23 cellular contexts compared by ENCODE assay signal in genomic region chr12:63849641-63850040, GRCh38. TPM values are rescaled to one million over a fixed set of nuclear protein-coding genes. Genes with fewer than 3 reads are reported as not detected.
"Had no signal": no experiment of that assay in that cellular context is flagged by ENCODE, and none has a peak within 500 bp of the region (broad histone marks: within the 10 kb centered on the region; RNA-seq: fewer than 3 reads in every experiment).

No MANE protein-coding gene starts in this region.

- H3K9me3 ChIP-seq: left lung, ovary, psoas muscle, upper lobe of right lung had no signal

- H3K4me1 ChIP-seq: psoas muscle, upper lobe of right lung had no signal

- H3K9me3 Mint-ChIP-seq: activated naive CD4-positive, alpha-beta T cell treated with anti-CD3 and anti-CD28 coated beads, Interleukin-2, amount 10 ng/mL, durations not matched to agents 7 days and 5 days; activated naive CD8-positive, alpha-beta T cell treated with anti-CD3 and anti-CD28 coated beads, Interleukin-2, amount 50 U/mL, for 24 hours; mesothelial cell of epicardium; naive thymus-derived CD8-positive, alpha-beta T cell had no signal

- H3K27ac ChIP-seq: left lung, ovary, psoas muscle, upper lobe of right lung had no signal

- H3K27me3 ChIP-seq: ovary, upper lobe of right lung had no signal

- H3K27ac Mint-ChIP-seq: activated naive CD4-positive, alpha-beta T cell treated with anti-CD3 and anti-CD28 coated beads, Interleukin-2, amount 10 ng/mL, durations not matched to agents 7 days and 5 days; activated naive CD8-positive, alpha-beta T cell treated with anti-CD3 and anti-CD28 coated beads, Interleukin-2, amount 50 U/mL, for 24 hours; mesothelial cell of epicardium; naive thymus-derived CD8-positive, alpha-beta T cell had no signal

- H3K36me3 Mint-ChIP-seq: activated naive CD4-positive, alpha-beta T cell treated with anti-CD3 and anti-CD28 coated beads, Interleukin-2, amount 10 ng/mL, durations not matched to agents 7 days and 5 days; mesothelial cell of epicardium; naive thymus-derived CD8-positive, alpha-beta T cell had no signal

- H3K4me3 Mint-ChIP-seq: activated naive CD4-positive, alpha-beta T cell treated with anti-CD3 and anti-CD28 coated beads, Interleukin-2, amount 10 ng/mL, durations not matched to agents 7 days and 5 days; activated naive CD8-positive, alpha-beta T cell treated with anti-CD3 and anti-CD28 coated beads, Interleukin-2, amount 50 U/mL, for 24 hours; mesothelial cell of epicardium; naive thymus-derived CD8-positive, alpha-beta T cell had no signal

- H3K36me3 ChIP-seq: left lung, ovary, upper lobe of right lung had no signal

- DNase-seq: activated CD4-positive, alpha-beta T cell treated with anti-CD3 and anti-CD28 coated beads for 4 hours; activated CD4-positive, alpha-beta T cell treated with anti-CD3 and anti-CD28 coated beads, Interleukin-2, amount 50 U/mL, for 48 hours; activated CD4-positive, CD25-positive, alpha-beta regulatory T cell; activated CD8-positive, alpha-beta memory T cell treated with anti-CD3 and anti-CD28 coated beads, Interleukin-2, amount 50 U/mL, for 48 hours; activated effector memory CD4-positive, alpha-beta T cell treated with Interleukin-2 at 50 U/mL for 16 hours; activated naive CD4-positive, alpha-beta T cell treated with anti-CD3 and anti-CD28 coated beads, Interleukin-2, amount 10 ng/mL, durations not matched to agents 7 days and 5 days; activated naive CD8-positive, alpha-beta T cell treated with anti-CD3 and anti-CD28 coated beads, Interleukin-2, amount 50 U/mL, for 24 hours; activated T-cell treated with anti-CD3 and anti-CD28 coated beads, Interleukin-2, amount 50 U/mL, for 48 hours; glutamatergic neuron; hippocampal formation; kidney glomerular epithelial cell; left lung; naive thymus-derived CD8-positive, alpha-beta T cell; ovary; psoas muscle; right cardiac atrium; stimulated activated CD4-positive, alpha-beta T cell treated with anti-CD3 and anti-CD28 coated beads, Interleukin-12 subunit alpha, Interleukin-12 subunit beta, amount 100 ng/mL, for 4 hours; stimulated activated CD4-positive, alpha-beta T cell treated with anti-CD3 and anti-CD28 coated beads, Interleukin-4, amount 100 ng/mL, for 4 hours; stimulated activated naive CD8-positive, alpha-beta T cell treated with anti-CD3 and anti-CD28 coated beads, Interleukin-15, Interleukin-2, amounts not matched to agents 100 U/mL and 50 U/mL, for 24 hours; T-helper 9 cell; upper lobe of right lung had no signal

- ATAC-seq: activated naive CD8-positive, alpha-beta T cell treated with anti-CD3 and anti-CD28 coated beads, Interleukin-2, amount 50 U/mL, for 24 hours; left lung; naive thymus-derived CD8-positive, alpha-beta T cell; psoas muscle; right cardiac atrium; stimulated activated naive CD8-positive, alpha-beta T cell treated with anti-CD3 and anti-CD28 coated beads, Interleukin-15, Interleukin-2, amounts not matched to agents 100 U/mL and 50 U/mL, for 24 hours; upper lobe of right lung had no signal

- H3K4me3 ChIP-seq: left lung, lung, ovary, psoas muscle, upper lobe of right lung had no signal

RNA-seq across cellular contexts. Expression of gene SRGAP1, which starts 5.1 kb away (rescaled TPM):
- total RNA-seq: naive thymus-derived CD8-positive, alpha-beta T cell had no signal
